Comparison of ENCODE assay signal across 14 cellular contexts in the genomic region with DNA sequence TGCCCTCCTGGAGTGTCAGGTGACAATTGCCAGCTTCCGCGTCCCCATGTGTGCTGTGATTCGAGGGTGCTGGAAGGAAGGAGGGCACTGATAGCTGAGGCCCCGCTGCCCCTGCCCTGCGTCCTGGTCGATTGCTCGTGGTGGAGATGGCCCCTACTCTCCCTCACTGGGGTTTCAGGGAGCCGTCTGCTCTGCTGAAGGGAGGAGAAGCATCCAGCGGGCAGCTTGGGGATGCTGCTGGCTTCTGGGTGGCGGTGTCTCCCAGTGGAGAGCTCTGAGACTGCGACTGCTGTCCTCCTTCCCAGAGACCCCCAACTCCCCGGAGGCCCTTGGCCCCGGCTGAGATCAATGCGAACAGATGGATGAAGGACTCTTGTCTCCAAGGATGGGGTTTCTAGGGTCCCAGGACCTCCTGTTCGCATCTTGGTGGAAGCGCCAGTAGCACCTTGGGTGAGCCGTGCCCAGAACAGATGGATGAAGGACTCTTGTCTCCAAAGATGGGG.
DNase-seq lines count a peak whose midpoint lies in the region; ATAC-seq and TF ChIP-seq lines count a peak whose summit lies in the region.
"Had no signal": no experiment of that assay in that cellular context is flagged by ENCODE, and none has a peak within 500 bp of the region (broad histone marks: within the 10 kb centered on the region; RNA-seq: fewer than 3 reads in every experiment).

No MANE protein-coding gene starts in this region.

- TF ChIP-seq CTCF in GM23338 (conservative IDR thresholded peaks at IDR 0.05; ENCODE audit: low read depth in 2 of 2) (no peak), LNCAP (IDR thresholded peaks at IDR 0.05) (peak; percentile 28; the same call in 1 of the 2 replicates), WERI-Rb-1 (IDR thresholded peaks at IDR 0.05; ENCODE audit: low read depth, low read length) (no peak), vagina (IDR thresholded peaks at IDR 0.05) (no peak), suprapubic skin (IDR thresholded peaks at IDR 0.05) (no peak)

- no peak overlapping the region for H4K8ac ChIP-seq in neuronal stem cell (ENCODE audit: low read depth, low read length)

- H2AFZ ChIP-seq in GM23338 (no peak overlapping the region; the same call in 1 of the 2 replicates), neuronal stem cell (ENCODE audit: low read length) (no peak overlapping the region)
- H2AFZ ChIP-seq: GM23248 had no signal

- peak overlapping the region; percentile 94 for H3K18ac ChIP-seq in neuronal stem cell (ENCODE audit: low read length)

- peaks cover 19% of the 10 kb centered on the region for H3K27me3 Mint-ChIP-seq in GM23338 (ENCODE audit: insufficient read depth, low read depth, poor library complexity)
- H3K27me3 Mint-ChIP-seq: B cell had no signal

- DNase-seq in GM23338 (ENCODE audit: low spot score) (no peak), WERI-Rb-1 (no peak), neuronal stem cell (ENCODE audit: low spot score) (no peak), vagina (ENCODE audit: extremely low spot score in 2 of 2) (no peak), anterior cingulate cortex (lab: John Stamatoyannopoulos, UW) (no peak), suprapubic skin (ENCODE audit: low spot score in 2 of 2) (no peak)
- DNase-seq: GF-D8, NCI-H510A had no signal

- H3K14ac ChIP-seq in neuronal stem cell (ENCODE audit: low read length): no peak overlapping the region

- no peak overlapping the region for H3K27ac Mint-ChIP-seq in GM23338
- H3K27ac Mint-ChIP-seq: B cell; CD4-positive, alpha-beta T cell had no signal

- peak overlapping the region; percentile 45 for H3K9ac ChIP-seq in neuronal stem cell (ENCODE audit: low read depth, low read length, poor library complexity)
- H3K9ac ChIP-seq: GM23248, SK-N-SH had no signal

- no peaks in the 10 kb centered on the region for H3K36me3 ChIP-seq in GM23338 (ENCODE audit: insufficient read depth)
- H3K36me3 ChIP-seq in WERI-Rb-1: peaks cover 20% of the 10 kb centered on the region
- no peaks in the 10 kb centered on the region for H3K36me3 ChIP-seq in neuronal stem cell (replicated peaks in 1 of 2; ENCODE audit: control insufficient read depth in 2 of 2, insufficient read depth in 2 of 2, low read length in 2 of 2)
- no peaks in the 10 kb centered on the region for H3K36me3 ChIP-seq in vagina
- no peaks in the 10 kb centered on the region for H3K36me3 ChIP-seq in suprapubic skin

- H2BK120ac ChIP-seq in neuronal stem cell (ENCODE audit: low read depth, low read length): no peak overlapping the region

- no peak overlapping the region for H2BK12ac ChIP-seq in neuronal stem cell (ENCODE audit: low read length)

- no peak for TF ChIP-seq EP300 in suprapubic skin (IDR thresholded peaks at IDR 0.05)

- H3K9me2 ChIP-seq in GM23338 (ENCODE audit: insufficient read depth): no peaks in the 10 kb centered on the region
- H3K9me2 ChIP-seq: SK-N-SH had no signal

- H3F3A ChIP-seq in GM23338 (replicated peaks; ENCODE audit: low read depth): no peaks in the 10 kb centered on the region

- no peaks in the 10 kb centered on the region for H3K9me3 ChIP-seq in WERI-Rb-1 (ENCODE audit: severe bottlenecking)
- no peaks in the 10 kb centered on the region for H3K9me3 ChIP-seq in neuronal stem cell (replicated peaks in 1 of 2; ENCODE audit: control insufficient read depth in 2 of 2, insufficient read depth in 1 of 2, low read depth in 1 of 2, low read length in 2 of 2)
- H3K9me3 ChIP-seq in vagina: no peaks in the 10 kb centered on the region
- H3K9me3 ChIP-seq in suprapubic skin: no peaks in the 10 kb centered on the region
- H3K9me3 ChIP-seq: Caco-2, SK-N-SH had no signal

- H3K23ac ChIP-seq in neuronal stem cell (ENCODE audit: low read depth, low read length, poor library complexity): no peak overlapping the region

- WGBS in neuronal stem cell (ENCODE audit: extremely low coverage in 2 of 2, insufficient read length in 2 of 2, insufficient replicate concordance in 1 of 2), 2 donors: no CpG with 5 or more reads among the region's 17 CpGs
- 60% methylated on average over 2 of the region's 17 CpGs for WGBS in suprapubic skin

- H2AK5ac ChIP-seq in neuronal stem cell (ENCODE audit: low read depth, low read length): peak overlapping the region; percentile 98

- H3K4me1 Mint-ChIP-seq in GM23338: peaks cover 10% of the 10 kb centered on the region
- H3K4me1 Mint-ChIP-seq: B cell had no signal

- peak; percentile 8 for ATAC-seq in GM23338

- H3K79me1 ChIP-seq in neuronal stem cell (ENCODE audit: low read depth, low read length): peaks cover 7% of the 10 kb centered on the region

- no peak overlapping the region for H4K91ac ChIP-seq in neuronal stem cell (ENCODE audit: low read depth, low read length, poor library complexity)

- peak overlapping the region; percentile 75 for H2BK15ac ChIP-seq in neuronal stem cell (ENCODE audit: low read length)

- no peaks in the 10 kb centered on the region for H3K79me2 ChIP-seq in GM23338 (replicated peaks; ENCODE audit: insufficient read depth)

- TF ChIP-seq POLR2A in vagina (IDR thresholded peaks at IDR 0.05) (no peak), suprapubic skin (IDR thresholded peaks at IDR 0.05) (no peak)

- H2BK5ac ChIP-seq in neuronal stem cell (ENCODE audit: low read length): no peak overlapping the region

- intact Hi-C loops in vagina (cut with DNase I): no loop called here

- H3K4ac ChIP-seq in neuronal stem cell (ENCODE audit: low read length): peak overlapping the region; percentile 66

- peaks cover 3% of the 10 kb centered on the region; the same call in 1 of the 3 replicates for H3K36me3 Mint-ChIP-seq in GM23338 (ENCODE audit: low read depth)

- H3K4me3 Mint-ChIP-seq in GM23338: no peak overlapping the region
- H3K4me3 Mint-ChIP-seq: B cell; CD4-positive, alpha-beta T cell had no signal

- H3K9me3 Mint-ChIP-seq in GM23338: peaks cover 4% of the 10 kb centered on the region
- H3K9me3 Mint-ChIP-seq: CD4-positive, alpha-beta T cell had no signal

- H3K4me3 ChIP-seq in GM23338 (no peak overlapping the region), WERI-Rb-1 (ENCODE audit: low read depth, low read length) (no peak overlapping the region), neuronal stem cell (ENCODE audit: low read length in 2 of 2) (no peak overlapping the region), vagina (no peak overlapping the region), suprapubic skin (no peak overlapping the region)
- H3K4me3 ChIP-seq: GM23248 had no signal

- H3K27me3 ChIP-seq in GM23338 (ENCODE audit: insufficient read depth): no peaks in the 10 kb centered on the region
- H3K27me3 ChIP-seq in WERI-Rb-1 (ENCODE audit: insufficient read depth, low read depth, severe bottlenecking): no peaks in the 10 kb centered on the region
- H3K27me3 ChIP-seq in neuronal stem cell (ENCODE audit: control insufficient read depth in 3 of 3, insufficient read depth in 3 of 3, low read depth in 1 of 3, low read length in 3 of 3): peaks cover 0 to 5% (median 0%) of the 10 kb centered on the region in 3 experiments
- H3K27me3 ChIP-seq in vagina: no peaks in the 10 kb centered on the region
- H3K27me3 ChIP-seq in suprapubic skin: no peaks in the 10 kb centered on the region

- H4K20me1 ChIP-seq in GM23338 (replicated peaks; ENCODE audit: insufficient read depth): no peaks in the 10 kb centered on the region

- H3K27ac ChIP-seq in GM23338 (ENCODE audit: low read depth) (no peak overlapping the region), WERI-Rb-1 (peak overlapping the region; percentile 71), neuronal stem cell (replicated peaks; ENCODE audit: low read length) (no peak overlapping the region), vagina (no peak overlapping the region), suprapubic skin (no peak overlapping the region)
- H3K27ac ChIP-seq: GM23248 had no signal

- H3K4me1 ChIP-seq in GM23338 (ENCODE audit: insufficient read depth) (no peaks in the 10 kb centered on the region), neuronal stem cell (ENCODE audit: control insufficient read depth in 2 of 2, insufficient read depth in 1 of 2, low read depth in 1 of 2, low read length in 2 of 2) (peaks cover 0 to 21% of the 10 kb centered on the region in 2 donors), vagina (peaks cover 28% of the 10 kb centered on the region), suprapubic skin (peaks cover 8% of the 10 kb centered on the region)
- H3K4me1 ChIP-seq: Caco-2 had no signal

- no peak overlapping the region for H3K4me2 ChIP-seq in GM23338
- H3K4me2 ChIP-seq in neuronal stem cell (ENCODE audit: insufficient read depth, low read length, poor library complexity, severe bottlenecking): no peak overlapping the region
- H3K4me2 ChIP-seq: SK-N-SH had no signal

TF ChIP-seq in GM23338, 12 proteins besides CTCF, POLR2A, EP300 and RAD21 (continues in another document):
- no peak for TF ChIP-seq ZNF331 (CRISPR knock-in tag; IDR thresholded peaks at IDR 0.05; ENCODE audit: low read depth)
- TF ChIP-seq STAT1 (IDR thresholded peaks at IDR 0.05; ENCODE audit: unreplicated experiment): no peak
- TF ChIP-seq ZNF114 (CRISPR knock-in tag; IDR thresholded peaks at IDR 0.05): no peak
- no peak for TF ChIP-seq EZH2phosphoT487 (IDR thresholded peaks at IDR 0.05; ENCODE audit: unreplicated experiment)
- no peak for TF ChIP-seq CREB1 (CRISPR knock-in tag; IDR thresholded peaks at IDR 0.05; ENCODE audit: low read depth)
